In the genomic region with DNA sequence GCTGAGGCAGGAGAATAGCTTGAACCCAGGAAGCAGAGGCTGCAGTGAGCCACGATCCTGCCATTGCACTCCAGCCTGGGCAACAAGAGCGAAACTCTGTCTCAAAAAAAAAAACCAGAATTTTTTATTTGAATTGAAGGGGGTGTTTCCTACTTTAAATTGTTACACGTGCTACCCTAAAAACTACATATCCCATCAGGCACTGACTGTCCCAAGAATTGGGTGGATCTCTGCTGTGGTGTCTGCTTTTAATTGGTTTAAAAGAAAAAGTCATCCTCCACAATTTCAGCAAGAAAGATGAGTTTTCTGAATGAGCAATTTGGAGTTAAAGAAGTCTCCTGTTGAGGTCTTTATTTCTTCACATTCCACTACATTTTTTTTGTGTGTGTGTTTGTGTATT, we compare ENCODE assay signal across 9 cellular contexts. TPM values are rescaled to one million over a fixed set of nuclear protein-coding genes. Genes with fewer than 3 reads are reported as not detected.
A peak's percentile ranks its signal among the peaks of the same experiment; 100 is the strongest.
DNase-seq lines count a peak whose midpoint lies in the region; ATAC-seq, FAIRE-seq and TF ChIP-seq lines count a peak whose summit lies in the region.
"Had no signal": no experiment of that assay in that cellular context is flagged by ENCODE, and none has a peak within 500 bp of the region (broad histone marks: within the 10 kb centered on the region; RNA-seq: fewer than 3 reads in every experiment).

No MANE protein-coding gene starts in this region.

- H3K36me3 ChIP-seq in BLaER1 treated with 17β-estradiol and CSF1 and Interleukin-3, amounts not matched to agents 10 nM and 100 nM: peaks cover 24 to 48% (median 42%) of the 10 kb centered on the region in 11 experiments
- H3K36me3 ChIP-seq in HUES48 (ENCODE audit: control insufficient read depth, insufficient read depth, low read length) (peaks cover 37% of the 10 kb centered on the region), GM12878 (ENCODE audit: control insufficient read depth in 2 of 2, insufficient read depth in 2 of 2, low read length in 1 of 2) (peaks cover 0 to 6% of the 10 kb centered on the region in 2 experiments; a peak in 2 of 4 replicates), mesendoderm (ENCODE audit: control insufficient read depth, insufficient read depth, low read length) (no peaks in the 10 kb centered on the region)

- POLR2A ChIA-PET in GM12878 (lab: Charles Lee): interaction anchor here (0.6 kb wide), 1 partner anchor 10 kb away, joined by 5 read pairs; no protein-coding TSS in a partner anchor

- TF ChIP-seq RAD21 in GM12878 (IDR thresholded peaks at IDR 0.05; ENCODE audit: insufficient read depth, low read depth, low read length): no peak

- H2BK120ac ChIP-seq in mesendoderm (ENCODE audit: low read depth, low read length): no peak overlapping the region

- SMC1A ChIA-PET in GM12878 (lab: Charles Lee; ENCODE audit: uncharacterized antibody, unreplicated experiment): interaction anchor here (2.2 to 3.4 kb wide), 2 partner anchors 23 to 40 kb away, joined by 6 to 14 read pairs; no protein-coding TSS in a partner anchor

- WGBS in GM12878 (ENCODE audit: insufficient coverage, insufficient replicate concordance, low lambda C conversion rate, missing lambda C conversion rate): 17% methylated on average over 3 of the region's 3 CpGs
- WGBS in mesendoderm (ENCODE audit: extremely low coverage, insufficient coverage, low lambda C conversion rate): no CpG with 5 or more reads among the region's 3 CpGs

- H3K4ac ChIP-seq in mesendoderm (ENCODE audit: low read depth, low read length): no peak overlapping the region

- H3K4me2 ChIP-seq in BLaER1 treated with 17β-estradiol and CSF1 and Interleukin-3, amounts not matched to agents 10 nM and 100 nM: peak overlapping the region; percentile 82 to 96 (median 88)
- H3K4me2 ChIP-seq in GM12878 (ENCODE audit: control insufficient read depth, insufficient read depth) (peak overlapping the region; percentile 70), mesendoderm (ENCODE audit: low read length) (no peak overlapping the region)

- H3K4me1 ChIP-seq in BLaER1 treated with 17β-estradiol and CSF1 and Interleukin-3, amounts not matched to agents 10 nM and 100 nM: peaks cover 38 to 70% (median 48%) of the 10 kb centered on the region in 10 experiments
- H3K4me1 ChIP-seq in HUES48 (ENCODE audit: control insufficient read depth, insufficient read depth, low read length) (no peaks in the 10 kb centered on the region), GM12878 (ENCODE audit: control insufficient read depth, insufficient read depth, low read length) (peaks cover 13% of the 10 kb centered on the region), mesendoderm (ENCODE audit: control insufficient read depth, low read depth, low read length) (peaks cover 4% of the 10 kb centered on the region)

- no peaks in the 10 kb centered on the region for H3K9me3 ChIP-seq in BLaER1 treated with 17β-estradiol and CSF1 and Interleukin-3, amounts not matched to agents 10 nM and 100 nM (replicated peaks in 1 of 11)
- H3K9me3 ChIP-seq in HUES48 (ENCODE audit: control insufficient read depth, insufficient read depth, low read length): no peaks in the 10 kb centered on the region
- no peaks in the 10 kb centered on the region; the same call in 2 of the 3 replicates for H3K9me3 ChIP-seq in GM12878 (replicated peaks; ENCODE audit: control insufficient read depth, insufficient read depth, low read length)

- no peak overlapping the region for H4K5ac ChIP-seq in mesendoderm (ENCODE audit: low read length)

- no peak overlapping the region for H2AK5ac ChIP-seq in mesendoderm (ENCODE audit: low read length)

- peak overlapping the region; percentile 82 to 95 (median 88); a peak in 19 of 20 replicates for H3K4me3 ChIP-seq in BLaER1 treated with 17β-estradiol and CSF1 and Interleukin-3, amounts not matched to agents 10 nM and 100 nM
- H3K4me3 ChIP-seq in HUES48 (ENCODE audit: low read depth, low read length) (peak overlapping the region; percentile 68), GM12878 (peak overlapping the region; percentile 73), mesendoderm (ENCODE audit: low read length) (no peak overlapping the region)

- ATAC-seq in GM12878: no peak
- no peak for ATAC-seq in GM18858 (IDR thresholded peaks at IDR 0.05; ENCODE audit: unreplicated experiment)
- no peak for ATAC-seq in HG03196 (IDR thresholded peaks at IDR 0.05; ENCODE audit: unreplicated experiment)

- TF ChIP-seq EP300 in GM12878 (IDR thresholded peaks at IDR 0.05; ENCODE audit: borderline replicate concordance in 1 of 2, control insufficient read depth in 1 of 2, low read depth in 2 of 2, low read length in 2 of 2): no peak

- no peak overlapping the region for H3K23ac ChIP-seq in mesendoderm (ENCODE audit: low read length)

- in situ Hi-C loops in GM12878 (cut with MboI): no loop called here

- H3K56ac ChIP-seq in mesendoderm (ENCODE audit: low read length): peak overlapping the region; percentile 42

- peaks cover 64 to 69% (median 65%) of the 10 kb centered on the region in 11 experiments; a peak in 21 of 22 replicates for H4K20me1 ChIP-seq in BLaER1 treated with 17β-estradiol and CSF1 and Interleukin-3, amounts not matched to agents 10 nM and 100 nM
- peaks cover 13% of the 10 kb centered on the region; the same call in 1 of the 2 replicates for H4K20me1 ChIP-seq in GM12878 (ENCODE audit: control insufficient read depth, insufficient read depth)

- H3K79me1 ChIP-seq in mesendoderm (ENCODE audit: low read length): peaks cover 3% of the 10 kb centered on the region

- RAD21 ChIA-PET in GM12878 (lab: Charles Lee; ENCODE audit: unreplicated experiment): interaction anchor here (1.7 to 2.1 kb wide), 2 partner anchors 28 to 40 kb away, joined by 7 to 8 read pairs; a partner anchor contains a TSS

- no peaks in the 10 kb centered on the region for H3K27me3 ChIP-seq in BLaER1 treated with 17β-estradiol and CSF1 and Interleukin-3, amounts not matched to agents 10 nM and 100 nM
- no peaks in the 10 kb centered on the region for H3K27me3 ChIP-seq in HUES48 (ENCODE audit: control insufficient read depth, insufficient read depth, low read length)
- no peaks in the 10 kb centered on the region for H3K27me3 ChIP-seq in GM12878 (replicated peaks in 1 of 2; ENCODE audit: control insufficient read depth in 2 of 2, insufficient read depth in 2 of 2, low read length in 1 of 2)
- H3K27me3 ChIP-seq in mesendoderm (ENCODE audit: insufficient read depth, low read length, poor library complexity): no peaks in the 10 kb centered on the region

- H2BK15ac ChIP-seq in mesendoderm (replicated peaks; ENCODE audit: low read depth): no peak overlapping the region

- H3K9ac ChIP-seq in BLaER1 treated with 17β-estradiol and CSF1 and Interleukin-3, amounts not matched to agents 10 nM and 100 nM: peak overlapping the region in 9 of 11 experiments; percentile 95 to 98 (median 97); a peak in 16 of 22 replicates
- no peak overlapping the region for H3K9ac ChIP-seq in HUES48 (ENCODE audit: low read depth, low read length)
- peak overlapping the region; percentile 82 for H3K9ac ChIP-seq in GM12878 (ENCODE audit: control insufficient read depth, insufficient read depth, low read length)
- H3K9ac ChIP-seq in mesendoderm (ENCODE audit: low read length): no peak overlapping the region

- DNase-seq in GM12878 (ENCODE audit: low read depth, low spot score) (no peak), mesendoderm (no peak)
- no peak for DNase-seq in NK-92 treated with Interleukin-12 subunit alpha and Interleukin-12 subunit beta, amount 100 ng/mL, for 24 hours (lab: John Stamatoyannopoulos, UW)
- no peak for DNase-seq in activated CD4-positive, CD25-positive, alpha-beta regulatory T cell treated with anti-CD3 and anti-CD28 coated beads, Interleukin-2, amount 50 U/mL, for 72 hours
- DNase-seq: hypothalamus had no signal

- H2AFZ ChIP-seq in GM12878 (ENCODE audit: control insufficient read depth, low read depth, low read length): no peak overlapping the region

- no TSS peak for BruUV-seq in GM12878 (replicated peaks; lab: Mats Ljungman, UMichigan)

- H3K79me2 ChIP-seq in GM12878 (ENCODE audit: control insufficient read depth, insufficient read depth, low read length) (peaks cover 73% of the 10 kb centered on the region), mesendoderm (ENCODE audit: control insufficient read depth, insufficient read depth, low read length) (peaks cover 60% of the 10 kb centered on the region)

- H4K8ac ChIP-seq in mesendoderm (ENCODE audit: low read depth, low read length): no peak overlapping the region

- FAIRE-seq in GM12878 (lab: Jason Lieb, UNC): no peak

- peak overlapping the region in 1 of 11 experiments; percentile 97; a peak in 2 of 22 replicates for H3K27ac ChIP-seq in BLaER1 treated with 17β-estradiol and CSF1 and Interleukin-3, amounts not matched to agents 10 nM and 100 nM
- H3K27ac ChIP-seq in HUES48 (ENCODE audit: low read depth, low read length) (no peak overlapping the region), GM12878 (ENCODE audit: control insufficient read depth, insufficient read depth) (no peak overlapping the region; the same call in 1 of the 2 replicates), mesendoderm (ENCODE audit: low read depth, low read length) (no peak overlapping the region)

- no peak for TF ChIP-seq CTCF in GM12878 (IDR thresholded peaks at IDR 0.05 in 2 of 3, conservative IDR thresholded peaks at IDR 0.05 in 1 of 3; ENCODE audit: control insufficient read depth in 2 of 3, extremely low read depth in 1 of 3, insufficient read depth in 1 of 3, low read depth in 3 of 3, low read length in 3 of 3)

- intact Hi-C loops in GM12878 (cut with micrococcal nuclease; ENCODE audit: unreplicated experiment): loop anchor here (5.0 kb wide), 1 partner anchor 974 kb away; no protein-coding TSS in a partner anchor

- TF ChIP-seq POLR2A in GM12878 (IDR thresholded peaks at IDR 0.05; ENCODE audit: low read depth, low read length): no peak

- H3K18ac ChIP-seq in mesendoderm (ENCODE audit: low read length): no peak overlapping the region

- H2BK5ac ChIP-seq in mesendoderm (ENCODE audit: low read length): no peak overlapping the region

- CTCF ChIA-PET in GM12878 (lab: Yijun Ruan, JAX): interaction anchor here (0.6 to 1.0 kb wide), 2 partner anchors 28 to 49 kb away, joined by 3 to 4 read pairs; no protein-coding TSS in a partner anchor

RNA-seq across cellular contexts. Expression of a gene that starts 2.1 kb away (rescaled TPM):
- total RNA-seq in GM12878 (2013; cell fraction: nucleolus; rRNA removed): 86.5 and 99.1 TPM in 2 replicates
- 71.4 and 81.4 TPM in 2 replicates for total RNA-seq in GM12878 (2014; rRNA removed)
- total RNA-seq in GM12878 (2014; rRNA removed; fragmentation: Illumina TruSeq; extraction: Trizol): 225 and 236 TPM in 2 replicates
- total RNA-seq in GM12878 (2021): 330 and 340 TPM in 2 replicates
- 147 TPM for polyA plus RNA-seq in GM12878 (2011; ENCODE audit: low read depth)
- 126 and 149 TPM in 2 replicates for polyA plus RNA-seq in GM12878 (2011; rRNA removed)
- polyA plus RNA-seq in GM12878 (2011; cell fraction: cytosol; rRNA removed): 55.1 and 106 TPM in 2 replicates
- polyA plus RNA-seq in GM12878 (2011; cell fraction: nucleus; rRNA removed): 206 and 287 TPM in 2 replicates
- 277 and 284 TPM in 2 replicates for polyA plus RNA-seq in GM12878 (2012)
- 367 and 458 TPM in 2 replicates for polyA plus RNA-seq in GM12878 (2014; fragmentation: Illumina TruSeq; extraction: Trizol)
- 10 to 100 TPM; 18.2 to 47.8 TPM for polyA plus RNA-seq in GM12878 (2014; fragmentation: Nextera tagmentation; extraction: Ambion mirVana)
- 116 and 118 TPM in 2 replicates for polyA plus RNA-seq in GM12878 (2014; rRNA removed)
- polyA plus RNA-seq in GM12878 (2016; fragmentation: Nextera tagmentation; extraction: Ambion mirVana): 100 to 1,000 TPM; 709 to 716 TPM
- 15.6 and 33.4 TPM in 2 replicates for polyA minus RNA-seq in GM12878 (2011; rRNA and poly(A)+ RNA removed)
- polyA minus RNA-seq in GM12878 (2011; cell fraction: cytosol; rRNA and poly(A)+ RNA removed): 44.0 and 47.3 TPM in 2 replicates
- 30.6 and 78.3 TPM in 2 replicates for polyA minus RNA-seq in GM12878 (2011; cell fraction: nucleus; rRNA and poly(A)+ RNA removed)
- polyA plus RNA-seq in mesendoderm (2013, experiment 1 of 2): 404 TPM
- 400 TPM for polyA plus RNA-seq in mesendoderm (2013, experiment 2 of 2)

RNA-seq across cellular contexts. Expression of a gene that starts 28.4 kb away (rescaled TPM):
- 41.3 and 42.1 TPM in 2 replicates for total RNA-seq in GM12878 (2013; cell fraction: nucleolus; rRNA removed)
- total RNA-seq in GM12878 (2014; rRNA removed): 25.4 and 25.6 TPM in 2 replicates
- total RNA-seq in GM12878 (2014; rRNA removed; fragmentation: Illumina TruSeq; extraction: Trizol): 15.3 and 16.2 TPM in 2 replicates
- total RNA-seq in GM12878 (2021): 12.9 and 15.0 TPM in 2 replicates
- polyA plus RNA-seq in GM12878 (2011; ENCODE audit: low read depth): 10.1 TPM
- 23.1 and 29.9 TPM in 2 replicates for polyA plus RNA-seq in GM12878 (2011; rRNA removed)
- polyA plus RNA-seq in GM12878 (2011; cell fraction: cytosol; rRNA removed): 22.5 and 35.2 TPM in 2 replicates
- polyA plus RNA-seq in GM12878 (2011; cell fraction: nucleus; rRNA removed): 53.9 and 91.6 TPM in 2 replicates
- 10.1 and 10.6 TPM in 2 replicates for polyA plus RNA-seq in GM12878 (2012)
- polyA plus RNA-seq in GM12878 (2014; fragmentation: Illumina TruSeq; extraction: Trizol): 17.0 and 17.3 TPM in 2 replicates
- polyA plus RNA-seq in GM12878 (2014; fragmentation: Nextera tagmentation; extraction: Ambion mirVana): 10 to 100 TPM; 19.6 to 26.4 TPM
- polyA plus RNA-seq in GM12878 (2014; rRNA removed): 18.5 and 30.3 TPM in 2 replicates
- 10 to 100 TPM; 18.8 to 20.8 TPM for polyA plus RNA-seq in GM12878 (2016; fragmentation: Nextera tagmentation; extraction: Ambion mirVana)
- polyA minus RNA-seq in GM12878 (2011; rRNA and poly(A)+ RNA removed): 44.8 and 52.3 TPM in 2 replicates
- polyA minus RNA-seq in GM12878 (2011; cell fraction: cytosol; rRNA and poly(A)+ RNA removed): 15.4 and 16.7 TPM in 2 replicates
- 35.7 and 42.3 TPM in 2 replicates for polyA minus RNA-seq in GM12878 (2011; cell fraction: nucleus; rRNA and poly(A)+ RNA removed)
- 1.3 TPM for polyA plus RNA-seq in mesendoderm (2013, experiment 1 of 2)
- polyA plus RNA-seq in mesendoderm (2013, experiment 2 of 2): 1.7 TPM

RNA-seq across cellular contexts. Expression of a gene that starts 43.7 kb away (rescaled TPM):
- 275 and 286 TPM in 2 replicates for total RNA-seq in GM12878 (2013; cell fraction: nucleolus; rRNA removed)
- total RNA-seq in GM12878 (2014; rRNA removed): 464 and 511 TPM in 2 replicates
- 502 and 521 TPM in 2 replicates for total RNA-seq in GM12878 (2014; rRNA removed; fragmentation: Illumina TruSeq; extraction: Trizol)
- 905 and 909 TPM in 2 replicates for total RNA-seq in GM12878 (2021)
- 1,456 TPM for polyA plus RNA-seq in GM12878 (2011; ENCODE audit: low read depth)
- polyA plus RNA-seq in GM12878 (2011; rRNA removed): 480 and 731 TPM in 2 replicates
- polyA plus RNA-seq in GM12878 (2011; cell fraction: cytosol; rRNA removed): 1,369 and 1,576 TPM in 2 replicates
- polyA plus RNA-seq in GM12878 (2011; cell fraction: nucleus; rRNA removed): 749 and 909 TPM in 2 replicates
- polyA plus RNA-seq in GM12878 (2012): 1,320 and 1,529 TPM in 2 replicates
- 347 and 1,122 TPM in 2 replicates for polyA plus RNA-seq in GM12878 (2014; fragmentation: Illumina TruSeq; extraction: Trizol)
- polyA plus RNA-seq in GM12878 (2014; fragmentation: Nextera tagmentation; extraction: Ambion mirVana): 1,000 to 10,000 TPM; 4,056 to 4,159 TPM
- 824 and 883 TPM in 2 replicates for polyA plus RNA-seq in GM12878 (2014; rRNA removed)
- 1,000 to 10,000 TPM; 1,845 to 1,938 TPM for polyA plus RNA-seq in GM12878 (2016; fragmentation: Nextera tagmentation; extraction: Ambion mirVana)
- 204 and 377 TPM in 2 replicates for polyA minus RNA-seq in GM12878 (2011; rRNA and poly(A)+ RNA removed)
- 120 and 135 TPM in 2 replicates for polyA minus RNA-seq in GM12878 (2011; cell fraction: cytosol; rRNA and poly(A)+ RNA removed)
- polyA minus RNA-seq in GM12878 (2011; cell fraction: nucleus; rRNA and poly(A)+ RNA removed): 95.4 and 125 TPM in 2 replicates
- 1,336 TPM for polyA plus RNA-seq in mesendoderm (2013, experiment 1 of 2)
- polyA plus RNA-seq in mesendoderm (2013, experiment 2 of 2): 1,339 TPM

RNA-seq across cellular contexts. Expression of a gene that starts 51.6 kb away (rescaled TPM):
- 0.92 and 1.0 TPM in 2 replicates for total RNA-seq in GM12878 (2013; cell fraction: nucleolus; rRNA removed)
- total RNA-seq in GM12878 (2014; rRNA removed) (0.06 and 0.11 TPM in 2 replicates), GM12878 (2014; rRNA removed; fragmentation: Illumina TruSeq; extraction: Trizol) (0.18 and 0.31 TPM in 2 replicates), GM12878 (2021) (0.13 and 0.15 TPM in 2 replicates)
- polyA plus RNA-seq in GM12878 (2011; ENCODE audit: low read depth): 2.3 TPM
- polyA plus RNA-seq in GM12878 (2011; rRNA removed) (0.78 and 0.96 TPM in 2 replicates), GM12878 (2014; fragmentation: Illumina TruSeq; extraction: Trizol) (0.26 and 1.1 TPM in 2 replicates), GM12878 (2014; fragmentation: Nextera tagmentation; extraction: Ambion mirVana) (under 1 TPM; 0.16 to 0.26 TPM), GM12878 (2014; rRNA removed) (0.06 and 0.26 TPM in 2 replicates), GM12878 (2016; fragmentation: Nextera tagmentation; extraction: Ambion mirVana) (under 1 TPM in 1 of 2 experiments, not detected in 1; 0.21 TPM)
- 1.0 and 1.2 TPM in 2 replicates for polyA plus RNA-seq in GM12878 (2011; cell fraction: cytosol; rRNA removed)
- polyA plus RNA-seq in GM12878 (2011; cell fraction: nucleus; rRNA removed): 0.92 and 1.7 TPM in 2 replicates
- polyA plus RNA-seq in GM12878 (2012): 0.10 TPM in 1 of 2 replicates, not detected in the other
- polyA minus RNA-seq in GM12878 (2011; rRNA and poly(A)+ RNA removed): 0.95 and 1.4 TPM in 2 replicates
- polyA minus RNA-seq in GM12878 (2011; cell fraction: cytosol; rRNA and poly(A)+ RNA removed): 0.94 TPM in 1 of 2 replicates, not detected in the other
- polyA minus RNA-seq in GM12878 (2011; cell fraction: nucleus; rRNA and poly(A)+ RNA removed): 0.24 and 0.77 TPM in 2 replicates
- 0.08 TPM for polyA plus RNA-seq in mesendoderm (2013, experiment 1 of 2)
- polyA plus RNA-seq in mesendoderm (2013, experiment 2 of 2): 0.10 TPM

RNA-seq across cellular contexts. Expression of a gene that starts 52.0 kb away (rescaled TPM):
- total RNA-seq in GM12878 (2013; cell fraction: nucleolus; rRNA removed): 49.7 and 51.0 TPM in 2 replicates
- total RNA-seq in GM12878 (2014; rRNA removed) (11.9 and 13.6 TPM in 2 replicates), GM12878 (2014; rRNA removed; fragmentation: Illumina TruSeq; extraction: Trizol) (8.0 and 9.7 TPM in 2 replicates), GM12878 (2021) (16.4 and 17.2 TPM in 2 replicates)
- polyA plus RNA-seq in GM12878 (2011; ENCODE audit: low read depth): 16.2 TPM
- polyA plus RNA-seq in GM12878 (2011; rRNA removed) (16.2 and 17.9 TPM in 2 replicates), GM12878 (2014; fragmentation: Illumina TruSeq; extraction: Trizol) (12.6 and 28.2 TPM in 2 replicates), GM12878 (2014; fragmentation: Nextera tagmentation; extraction: Ambion mirVana) (10 to 100 TPM in 1 of 2 experiments, 1 to 10 TPM in 1; 8.6 to 11.0 TPM), GM12878 (2014; rRNA removed) (20.3 and 23.3 TPM in 2 replicates), GM12878 (2016; fragmentation: Nextera tagmentation; extraction: Ambion mirVana) (10 to 100 TPM; 35.2 to 38.4 TPM)
- 5.1 and 5.5 TPM in 2 replicates for polyA plus RNA-seq in GM12878 (2011; cell fraction: cytosol; rRNA removed)
- polyA plus RNA-seq in GM12878 (2011; cell fraction: nucleus; rRNA removed): 18.6 and 20.8 TPM in 2 replicates
- polyA plus RNA-seq in GM12878 (2012): 5.7 and 13.1 TPM in 2 replicates
- polyA minus RNA-seq in GM12878 (2011; rRNA and poly(A)+ RNA removed): 8.0 and 8.6 TPM in 2 replicates
- polyA minus RNA-seq in GM12878 (2011; cell fraction: cytosol; rRNA and poly(A)+ RNA removed): 2.5 and 10.2 TPM in 2 replicates
- 10.3 and 12.4 TPM in 2 replicates for polyA minus RNA-seq in GM12878 (2011; cell fraction: nucleus; rRNA and poly(A)+ RNA removed)
- polyA plus RNA-seq in mesendoderm (2013, experiment 1 of 2): 337 TPM
- 331 TPM for polyA plus RNA-seq in mesendoderm (2013, experiment 2 of 2)

Comparison
In these comparisons a context has a peak if more than half of its experiments do, and no peak if none do; other contexts are left out.
1. H3K9ac ChIP-seq: peak in BLaER1 treated with 17β-estradiol and CSF1 and Interleukin-3, amounts not matched to agents 10 nM and 100 nM (9 of 11) and GM12878 (single experiment); none in HUES48 (single experiment) and mesendoderm (single experiment).